28 cellular contexts compared by ENCODE assay signal in genomic region chr13:100898431-100898830, GRCh38.
"Had no signal": no experiment of that assay in that cellular context is flagged by ENCODE, and none has a peak within 500 bp of the region (broad histone marks: within the 10 kb centered on the region; RNA-seq: fewer than 3 reads in every experiment).

No MANE protein-coding gene starts in this region.

- H3K4me3 ChIP-seq: ascending aorta, breast epithelium, cardiac muscle cell, colonic mucosa, esophagus squamous epithelium, gastroesophageal sphincter, heart right ventricle had no signal

- DNase-seq: activated CD4-positive, alpha-beta memory T cell treated with anti-CD3 and anti-CD28 coated beads for 36 hours; activated CD4-positive, alpha-beta T cell treated with anti-CD3 and anti-CD28 coated beads for 36 hours; activated CD4-positive, alpha-beta T cell treated with anti-CD3 and anti-CD28 coated beads, Interleukin-2, amount 10 ng/mL, durations not matched to agents 24 days and 14 days; activated CD4-positive, CD25-positive, alpha-beta regulatory T cell; activated CD4-positive, CD25-positive, alpha-beta regulatory T cell treated with anti-CD3 and anti-CD28 coated beads, Interleukin-2, amount 50 U/mL, for 72 hours; activated CD8-positive, alpha-beta memory T cell treated with anti-CD3 and anti-CD28 coated beads, Interleukin-2, amount 10 ng/mL, durations not matched to agents 7 days and 5 days; activated CD8-positive, alpha-beta memory T cell treated with anti-CD3 and anti-CD28 coated beads, Interleukin-2, amount 50 U/mL, for 4 hours; activated CD8-positive, alpha-beta T cell treated with anti-CD3 and anti-CD28 coated beads, Interleukin-2, amount 10 ng/mL, durations not matched to agents 7 days and 5 days; activated gamma-delta T cell; activated naive CD4-positive, alpha-beta T cell; activated naive CD4-positive, alpha-beta T cell treated with anti-CD3 and anti-CD28 coated beads, Interleukin-2, amount 10 ng/mL, durations not matched to agents 7 days and 5 days; activated naive CD8-positive, alpha-beta T cell treated with anti-CD3 and anti-CD28 coated beads, Interleukin-2, amount 10 ng/mL, durations not matched to agents 7 days and 5 days; activated T-cell treated with anti-CD3 and anti-CD28 coated beads, Interleukin-2, amount 50 U/mL, for 24 hours; activated T-cell treated with anti-CD3 and anti-CD28 coated beads, Interleukin-2, amount 50 U/mL, for 72 hours; central memory CD4-positive, alpha-beta T cell; cerebellar nuclear complex; colonic mucosa; effector CD8-positive, alpha-beta T cell; esophagus squamous epithelium; foreskin melanocyte; heart right ventricle; T-helper 1 cell; T-helper 17 cell; T1000 had no signal
